8 cellular contexts compared by ENCODE assay signal in genomic region chr2:223943561-223944008, GRCh38. TPM values are rescaled to one million over a fixed set of nuclear protein-coding genes. Genes with fewer than 3 reads are reported as not detected.
DNase-seq lines count a peak whose midpoint lies in the region; ATAC-seq and TF ChIP-seq lines count a peak whose summit lies in the region.

No MANE protein-coding gene starts in this region.

- no peaks in the 10 kb centered on the region for H3K27me3 ChIP-seq in CD4-positive, alpha-beta T cell (ENCODE audit: control insufficient read depth, insufficient read depth, low read length)
- H3K27me3 ChIP-seq in breast epithelium (no peaks in the 10 kb centered on the region), upper lobe of left lung (no peaks in the 10 kb centered on the region)

- TF ChIP-seq EP300 in upper lobe of left lung (IDR thresholded peaks at IDR 0.05): no peak

- no peaks in the 10 kb centered on the region for H3K27me3 Mint-ChIP-seq in CD4-positive, alpha-beta T cell

- no peak overlapping the region for H3K27ac ChIP-seq in CD4-positive, alpha-beta T cell (ENCODE audit: low read depth, low read length)
- H3K27ac ChIP-seq in breast epithelium (peak overlapping the region; percentile 91 to 94), upper lobe of left lung (peak overlapping the region; percentile 94 to 97 (median 96))

- TF ChIP-seq POLR2A in breast epithelium (IDR thresholded peaks at IDR 0.05) (no peak), upper lobe of left lung (IDR thresholded peaks at IDR 0.05) (no peak)

- H3K4me3 ChIP-seq in LNCaP clone FGC (ENCODE audit: low read depth, low read length) (peak overlapping the region; percentile 76), breast epithelium (peak overlapping the region; percentile 85 to 98 (median 88)), upper lobe of left lung (peak overlapping the region; percentile 88 to 98 (median 96))

- TF ChIP-seq CTCF in CD4-positive, alpha-beta T cell (IDR thresholded peaks at IDR 0.05): no peak
- TF ChIP-seq CTCF in LNCaP clone FGC (IDR thresholded peaks at IDR 0.05; ENCODE audit: control insufficient read depth, extremely low read depth, insufficient read depth): no peak
- TF ChIP-seq CTCF in breast epithelium (IDR thresholded peaks at IDR 0.05): no peak
- no peak for TF ChIP-seq CTCF in upper lobe of left lung (IDR thresholded peaks at IDR 0.05)

- H3K36me3 ChIP-seq in breast epithelium (no peaks in the 10 kb centered on the region), upper lobe of left lung (no peaks in the 10 kb centered on the region)

- WGBS in upper lobe of left lung, 2 donors: 22 to 29% methylated on average over 7 of the region's 7 CpGs

- POLR2A ChIA-PET in CD4-positive, alpha-beta T cell (lab: Charles Lee): interaction anchor here (0.9 kb wide), 1 partner anchor 13 kb away, joined by 5 read pairs; no protein-coding TSS in a partner anchor

- H3K27ac Mint-ChIP-seq in CD4-positive, alpha-beta T cell: peak overlapping the region; percentile 80

- no peak for DNase-seq in CD4-positive, alpha-beta T cell
- DNase-seq in LNCaP clone FGC (ENCODE audit: low read depth) (no peak), breast epithelium (ENCODE audit: low spot score in 2 of 2) (no peak), lung microvascular endothelial cell (ENCODE audit: low read depth in 2 of 2) (peak; percentile 40 to 83), upper lobe of left lung (no peak), ureter (ENCODE audit: low spot score) (no peak), NCI-H1436 treated with DMSO at 0.1 percent for 48 hours (lab: John Stamatoyannopoulos, UW) (no peak), activated gamma-delta T cell treated with Interleukin-2 at 50 U/mL for 16 hours (no peak)

- no peaks in the 10 kb centered on the region for H3K9me3 Mint-ChIP-seq in CD4-positive, alpha-beta T cell

- H3K4me1 ChIP-seq in breast epithelium: peaks cover 0 to 4% of the 10 kb centered on the region in 2 donors
- peaks cover 22 to 58% (median 43%) of the 10 kb centered on the region in 4 donors for H3K4me1 ChIP-seq in upper lobe of left lung

- H3K36me3 Mint-ChIP-seq in CD4-positive, alpha-beta T cell (ENCODE audit: low read depth): peaks cover 17% of the 10 kb centered on the region

- intact Hi-C loops in CD4-positive, alpha-beta T cell (cut with DNase I, micrococcal nuclease): loop anchor here (2.0 kb wide), 2 partner anchors 13 to 17 kb away; no protein-coding TSS in a partner anchor
- intact Hi-C loops in breast epithelium (cut with DNase I; ENCODE audit: low total_unique reads): no loop called here

- H3K4me1 Mint-ChIP-seq in CD4-positive, alpha-beta T cell (ENCODE audit: low read depth): peaks cover 55% of the 10 kb centered on the region

- no peaks in the 10 kb centered on the region for H3K9me3 ChIP-seq in CD4-positive, alpha-beta T cell (ENCODE audit: control insufficient read depth, low read length)
- H3K9me3 ChIP-seq in breast epithelium: no peaks in the 10 kb centered on the region
- no peaks in the 10 kb centered on the region for H3K9me3 ChIP-seq in upper lobe of left lung

- H3K4me3 Mint-ChIP-seq in CD4-positive, alpha-beta T cell: peak overlapping the region; percentile 96

- CTCF ChIA-PET in CD4-positive, alpha-beta T cell (lab: Charles Lee): no interaction called here

- no peak for ATAC-seq in CD4-positive, alpha-beta T cell (ENCODE audit: poor library complexity)
- peak in 1 of 2 donors; percentile 25 for ATAC-seq in upper lobe of left lung (ENCODE audit: low FRiP score in 2 of 2)

RNA-seq across cellular contexts. Expression of gene WDFY1, which starts 1.6 kb away (rescaled TPM):
- total RNA-seq in CD4-positive, alpha-beta T cell: 10 to 100 TPM; 41.1 to 41.5 TPM
- total RNA-seq in breast epithelium: 10 to 100 TPM; 45.2 to 57.6 (median 46.2) TPM
- total RNA-seq in lung microvascular endothelial cell: 87.9 and 94.6 TPM in 2 replicates
- 10 to 100 TPM; 32.6 to 90.1 (median 41.2) TPM for total RNA-seq in upper lobe of left lung
- total RNA-seq in ureter: 55.2 TPM

RNA-seq across cellular contexts. Expression of gene MRPL44, which starts 13.7 kb away (rescaled TPM):
- total RNA-seq in CD4-positive, alpha-beta T cell: 10 to 100 TPM; 40.0 to 40.1 TPM
- total RNA-seq in breast epithelium: 10 to 100 TPM; 22.4 to 27.4 (median 24.3) TPM
- total RNA-seq in lung microvascular endothelial cell: 22.0 and 23.6 TPM in 2 replicates
- total RNA-seq in upper lobe of left lung: 10 to 100 TPM in 5 of 6 donors, 1 to 10 TPM in 1; 7.9 to 24.4 (median 22.5) TPM
- total RNA-seq in ureter: 20.6 TPM

Comparison
In these comparisons a context has a peak if more than half of its experiments do, and no peak if none do; other contexts are left out.
1. DNase-seq: peak in lung microvascular endothelial cell (2 of 2); none in CD4-positive, alpha-beta T cell (0 of 10), LNCaP clone FGC (single experiment), breast epithelium (0 of 2), upper lobe of left lung (0 of 2), ureter (single experiment), NCI-H1436 treated with DMSO at 0.1 percent for 48 hours (single experiment) and activated gamma-delta T cell treated with Interleukin-2 at 50 U/mL for 16 hours (single experiment).
2. Peak in every context shown above with its lines, with median percentiles within 50 percentile points of each other: H3K4me3 ChIP-seq.